16 cellular contexts compared by ENCODE assay signal in the genomic region with DNA sequence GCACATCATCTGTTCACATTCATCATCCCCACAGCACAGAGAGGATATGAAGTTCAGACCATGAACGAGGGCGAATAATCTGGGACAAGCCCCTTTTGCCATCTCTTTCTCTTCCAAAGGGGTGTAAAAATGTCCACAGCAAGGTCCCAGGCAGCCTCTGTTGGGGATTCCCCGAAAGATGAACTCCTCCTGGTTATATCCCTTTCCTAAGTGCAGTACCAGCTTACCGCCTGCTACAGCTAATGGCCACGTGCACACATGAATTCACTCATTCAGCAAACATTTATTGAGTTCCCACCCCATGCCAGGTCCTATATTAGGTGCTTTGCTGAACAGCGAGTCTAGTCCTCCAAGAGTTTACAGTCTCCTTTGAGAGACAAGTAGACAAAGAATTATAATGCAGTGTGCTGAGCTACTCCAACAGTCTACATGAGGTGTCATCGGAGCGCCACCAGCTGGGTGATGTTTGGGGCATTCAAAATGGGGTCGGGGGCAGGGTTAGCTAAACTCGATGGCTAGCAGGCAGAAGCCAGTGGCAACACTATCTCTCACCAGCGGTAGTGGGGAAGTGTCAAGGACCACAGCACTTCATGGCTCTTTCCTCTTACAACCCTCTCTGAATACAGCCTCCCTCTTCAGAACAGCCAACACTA.
DNase-seq lines count a peak whose midpoint lies in the region; ATAC-seq and TF ChIP-seq lines count a peak whose summit lies in the region.
"Had no signal": no experiment of that assay in that cellular context is flagged by ENCODE, and none has a peak within 500 bp of the region (broad histone marks: within the 10 kb centered on the region; RNA-seq: fewer than 3 reads in every experiment).

No MANE protein-coding gene starts in this region.

- H2BK15ac ChIP-seq in H9 (ENCODE audit: low read depth, low read length) (no peak overlapping the region), neuronal stem cell (ENCODE audit: low read length) (no peak overlapping the region)

- WGBS in H9 (ENCODE audit: extremely low coverage, insufficient read length, low lambda C conversion rate), result no CpG with 5 or more reads among the region's 11 CpGs
- WGBS in testis, 2 donors, result 80 to 92% methylated on average over 8 to 11 of the region's 11 CpGs
- WGBS in neuronal stem cell (ENCODE audit: extremely low coverage in 2 of 2, insufficient read length in 2 of 2, insufficient replicate concordance in 1 of 2), 2 donors, result no CpG with 5 or more reads among the region's 11 CpGs

- H2AFZ ChIP-seq in H9 (ENCODE audit: low read length) (no peak overlapping the region), neuronal stem cell (ENCODE audit: low read length) (no peak overlapping the region)
- H2AFZ ChIP-seq: GM23248 had no signal

- H3K79me1 ChIP-seq in H9 (ENCODE audit: insufficient read depth, low read depth, low read length, poor library complexity, severe bottlenecking), result no peaks in the 10 kb centered on the region
- H3K79me1 ChIP-seq in neuronal stem cell (ENCODE audit: low read depth, low read length), result no peaks in the 10 kb centered on the region

- H2BK5ac ChIP-seq in H9 (ENCODE audit: insufficient read length, low read length) (no peak overlapping the region), neuronal stem cell (ENCODE audit: low read length) (no peak overlapping the region)

- H3K9ac ChIP-seq in H9 (ENCODE audit: extremely low read depth, insufficient read length, low read length) (no peak overlapping the region), neuronal stem cell (ENCODE audit: low read depth, low read length, poor library complexity) (no peak overlapping the region)
- H3K9ac ChIP-seq: GM23248 had no signal

- no peak overlapping the region for H4K5ac ChIP-seq in H9 (ENCODE audit: insufficient read length, low read depth, low read length)

- no peaks in the 10 kb centered on the region for H3K36me3 ChIP-seq in testis (ENCODE audit: low read depth, missing control alignments)
- H3K36me3 ChIP-seq in neuronal stem cell (replicated peaks in 1 of 2; ENCODE audit: control insufficient read depth in 2 of 2, insufficient read depth in 2 of 2, low read length in 2 of 2), result no peaks in the 10 kb centered on the region

- peak; percentile 78 for ATAC-seq in WTC11
- ATAC-seq in GM21723 (IDR thresholded peaks at IDR 0.05; ENCODE audit: unreplicated experiment), result no peak

- H2BK120ac ChIP-seq in H9 (ENCODE audit: low read depth, low read length, poor library complexity, severe bottlenecking), result no peak overlapping the region
- no peak overlapping the region for H2BK120ac ChIP-seq in neuronal stem cell (ENCODE audit: low read depth, low read length)

- H3K9me3 ChIP-seq in H9 (ENCODE audit: control insufficient read depth, low read depth, low read length) (no peaks in the 10 kb centered on the region), testis (no peaks in the 10 kb centered on the region), neuronal stem cell (replicated peaks in 1 of 2; ENCODE audit: control insufficient read depth in 2 of 2, insufficient read depth in 1 of 2, low read depth in 1 of 2, low read length in 2 of 2) (no peaks in the 10 kb centered on the region)

- DNase-seq in NCI-H510A treated with DMSO at 0.1 percent for 48 hours (lab: John Stamatoyannopoulos, UW) (peak; percentile 15), NCI-H510A (lab: John Stamatoyannopoulos, UW) (no peak), H9 (peak; percentile 44), WTC11 (ENCODE audit: low spot score) (peak; percentile 33), testis (no peak), neuronal stem cell (ENCODE audit: low spot score) (no peak), cerebellar nuclear complex (lab: John Stamatoyannopoulos, UW) (no peak)
- DNase-seq: DND-41, GM23248, KG1, MV-4-11, NCI-H1694 treated with DMSO at 0.1 percent for 48 hours, NCI-H82 had no signal

- intact Hi-C loops in testis (cut with DNase I; ENCODE audit: low total_unique reads), result no loop called here

- H3K23ac ChIP-seq in H9 (ENCODE audit: insufficient read length, low read depth, low read length) (no peak overlapping the region), neuronal stem cell (ENCODE audit: low read depth, low read length, poor library complexity) (no peak overlapping the region)

- TF ChIP-seq CTCF in H9 (conservative IDR thresholded peaks at IDR 0.05), result peak; percentile 21; the same call in 1 of the 3 replicates
- TF ChIP-seq CTCF in WTC11 (IDR thresholded peaks at IDR 0.05), result no peak
- TF ChIP-seq CTCF in testis (IDR thresholded peaks at IDR 0.05), result no peak

- H3T11ph ChIP-seq in H9 (ENCODE audit: low read length), result no peak overlapping the region

- CTCF ChIA-PET in WTC11 (lab: Charles Lee), result interaction anchor here (0.6 to 1.7 kb wide), 8 partner anchors 9 to 123 kb away, joined by 3 to 6 read pairs (median 4); no protein-coding TSS in a partner anchor

- no peak overlapping the region for H3K4me3 ChIP-seq in testis
- H3K4me3 ChIP-seq in neuronal stem cell (ENCODE audit: low read length in 2 of 2), result no peak overlapping the region
- H3K4me3 ChIP-seq: GM23248 had no signal

- peak overlapping the region in 1 of 3 experiments; percentile 10; a peak in 1 of 7 replicates for H3K27ac Mint-ChIP-seq in H9
- H3K27ac Mint-ChIP-seq in WTC11, result no peak overlapping the region
- H3K27ac Mint-ChIP-seq: CD14-positive monocyte had no signal

- no peak overlapping the region for H4K91ac ChIP-seq in H9 (ENCODE audit: insufficient read length, low read depth, low read length)
- H4K91ac ChIP-seq in neuronal stem cell (ENCODE audit: low read depth, low read length, poor library complexity), result no peak overlapping the region

- H4K8ac ChIP-seq in H9 (replicated peaks; ENCODE audit: insufficient read length, low read depth, low read length) (no peak overlapping the region), neuronal stem cell (ENCODE audit: low read depth, low read length) (no peak overlapping the region)

- H3K14ac ChIP-seq in H9 (ENCODE audit: insufficient read depth, low read length) (no peak overlapping the region), neuronal stem cell (ENCODE audit: low read length) (no peak overlapping the region)

- H3K4me1 Mint-ChIP-seq in H9, result peaks cover 0 to 6% of the 10 kb centered on the region in 2 experiments; a peak in 3 of 4 replicates
- peaks cover 7% of the 10 kb centered on the region; the same call in 1 of the 2 replicates for H3K4me1 Mint-ChIP-seq in WTC11
- H3K4me1 Mint-ChIP-seq: CD14-positive monocyte had no signal

- no peaks in the 10 kb centered on the region for H4K20me1 ChIP-seq in H9 (ENCODE audit: control insufficient read depth, insufficient read depth, insufficient read length)

- H2BK20ac ChIP-seq in H9 (ENCODE audit: low read depth, low read length, poor library complexity, severe bottlenecking), result no peak overlapping the region

- H3K56ac ChIP-seq in H9 (ENCODE audit: insufficient read length, low read depth, low read length), result no peak overlapping the region

- H3K27ac ChIP-seq in H9 (ENCODE audit: insufficient read length, low read depth, low read length), result no peak overlapping the region
- peak overlapping the region; percentile 27 to 31 for H3K27ac ChIP-seq in testis
- H3K27ac ChIP-seq in neuronal stem cell (replicated peaks; ENCODE audit: low read length), result no peak overlapping the region
- H3K27ac ChIP-seq: 22Rv1, GM23248 had no signal

- no peak overlapping the region for H2BK12ac ChIP-seq in H9 (ENCODE audit: insufficient read length, low read depth, low read length)
- no peak overlapping the region for H2BK12ac ChIP-seq in neuronal stem cell (ENCODE audit: low read length)

- H2AK5ac ChIP-seq in H9 (ENCODE audit: insufficient read length, low read length) (no peak overlapping the region), neuronal stem cell (ENCODE audit: low read depth, low read length) (no peak overlapping the region)

- POLR2A ChIA-PET in WTC11 (lab: Charles Lee), result no interaction called here

- H3K18ac ChIP-seq in H9 (ENCODE audit: insufficient read length, low read depth, low read length) (no peak overlapping the region), neuronal stem cell (ENCODE audit: low read length) (no peak overlapping the region)

- no peaks in the 10 kb centered on the region for H3K36me3 Mint-ChIP-seq in H9 (ENCODE audit: insufficient read depth in 1 of 3, low read depth in 3 of 3)
- H3K36me3 Mint-ChIP-seq in WTC11, result no peaks in the 10 kb centered on the region
- H3K36me3 Mint-ChIP-seq: CD14-positive monocyte had no signal

- H3K4me1 ChIP-seq in H9 (ENCODE audit: insufficient read depth, low read length), result no peaks in the 10 kb centered on the region
- no peaks in the 10 kb centered on the region for H3K4me1 ChIP-seq in testis
- H3K4me1 ChIP-seq in neuronal stem cell (ENCODE audit: control insufficient read depth in 2 of 2, insufficient read depth in 1 of 2, low read depth in 1 of 2, low read length in 2 of 2), result no peaks in the 10 kb centered on the region

- TF ChIP-seq POLR2A in testis (IDR thresholded peaks at IDR 0.05), result no peak

- H3K4me3 Mint-ChIP-seq in H9 (no peak overlapping the region), WTC11 (no peak overlapping the region)
- H3K4me3 Mint-ChIP-seq: CD14-positive monocyte had no signal

- H3K9me3 Mint-ChIP-seq in H9 (no peaks in the 10 kb centered on the region), WTC11 (no peaks in the 10 kb centered on the region)

- H3K4ac ChIP-seq in H9 (ENCODE audit: low read depth, low read length) (no peak overlapping the region), neuronal stem cell (ENCODE audit: low read length) (no peak overlapping the region)

- no peak overlapping the region for H3K4me2 ChIP-seq in H9 (ENCODE audit: insufficient read depth, insufficient read length, low read length)
- no peak overlapping the region for H3K4me2 ChIP-seq in neuronal stem cell (ENCODE audit: insufficient read depth, low read length, poor library complexity, severe bottlenecking)

- H3K27me3 ChIP-seq in H9 (ENCODE audit: insufficient read depth, low read length) (no peaks in the 10 kb centered on the region), testis (no peaks in the 10 kb centered on the region), neuronal stem cell (ENCODE audit: control insufficient read depth in 3 of 3, insufficient read depth in 3 of 3, low read depth in 1 of 3, low read length in 3 of 3) (peaks cover 0 to 40% (median 0%) of the 10 kb centered on the region in 3 experiments)

- no peaks in the 10 kb centered on the region for H3K79me2 ChIP-seq in H9 (ENCODE audit: insufficient read depth, low read length)

- H3K23me2 ChIP-seq in H9 (ENCODE audit: insufficient read length, low read depth, low read length, poor library complexity, severe bottlenecking), result no peaks in the 10 kb centered on the region

- no peaks in the 10 kb centered on the region for H3K27me3 Mint-ChIP-seq in H9 (ENCODE audit: low read depth)
- no peaks in the 10 kb centered on the region for H3K27me3 Mint-ChIP-seq in WTC11 (ENCODE audit: low read depth)

TF ChIP-seq in WTC11, 78 proteins besides CTCF, POLR2A, EP300 and RAD21 (continues in another document):
- TF ChIP-seq ZNF423 (CRISPR knock-in tag; IDR thresholded peaks at IDR 0.05), result no peak
- no peak for TF ChIP-seq CREB1 (CRISPR knock-in tag; IDR thresholded peaks at IDR 0.05)
- no peak for TF ChIP-seq ZNF396 (CRISPR knock-in tag; IDR thresholded peaks at IDR 0.05; ENCODE audit: borderline replicate concordance)
- no peak for TF ChIP-seq RORB (CRISPR knock-in tag; IDR thresholded peaks at IDR 0.05)

Comparison
In these comparisons a context has a peak if more than half of its experiments do, and no peak if none do; other contexts are left out.
1. DNase-seq: peak in NCI-H510A treated with DMSO at 0.1 percent for 48 hours (single experiment), H9 (single experiment) and WTC11 (single experiment); none in NCI-H510A (single experiment), testis (single experiment), neuronal stem cell (single experiment) and cerebellar nuclear complex (0 of 2).
2. H3K27ac ChIP-seq: peak in testis (2 of 2); none in H9 (single experiment) and neuronal stem cell (single experiment).